In genomic region chr6:135170849-135171248, GRCh38 we compare ENCODE assay signal across 17 cellular contexts. TPM values are rescaled to one million over a fixed set of nuclear protein-coding genes. Genes with fewer than 3 reads are reported as not detected.
DNase-seq lines count a peak whose midpoint lies in the region; ATAC-seq and TF ChIP-seq lines count a peak whose summit lies in the region.
"Had no signal": no experiment of that assay in that cellular context is flagged by ENCODE, and none has a peak within 500 bp of the region (broad histone marks: within the 10 kb centered on the region; RNA-seq: fewer than 3 reads in every experiment).

No MANE protein-coding gene starts in this region.

- H2AFZ ChIP-seq in Karpas-422 (ENCODE audit: low read length): no peak overlapping the region

- H3K4me3 ChIP-seq in GM06990 (replicated peaks; ENCODE audit: low read depth, low read length) (no peak overlapping the region), Karpas-422 (ENCODE audit: low read length) (no peak overlapping the region)
- H3K4me3 ChIP-seq: BLaER1, HAP-1, heart left ventricle, smooth muscle cell had no signal

- ATAC-seq in GM18868 (IDR thresholded peaks at IDR 0.05; ENCODE audit: unreplicated experiment): peak; percentile 62
- ATAC-seq in HG03432 (IDR thresholded peaks at IDR 0.05; ENCODE audit: unreplicated experiment): peak; percentile 70
- ATAC-seq in HG02763 (IDR thresholded peaks at IDR 0.05; ENCODE audit: unreplicated experiment): no peak
- ATAC-seq: heart left ventricle had no signal

- H3K36me3 ChIP-seq in GM06990 (ENCODE audit: control insufficient read depth, insufficient read depth, low read length) (no peaks in the 10 kb centered on the region), Karpas-422 (ENCODE audit: insufficient read depth, low read length) (no peaks in the 10 kb centered on the region)
- H3K36me3 ChIP-seq: BLaER1, HAP-1, heart left ventricle had no signal

- no peaks in the 10 kb centered on the region for H3K9me3 ChIP-seq in Karpas-422 (ENCODE audit: low read length)
- H3K9me3 ChIP-seq: BLaER1, HAP-1, heart left ventricle had no signal

- no peaks in the 10 kb centered on the region for H3K79me2 ChIP-seq in Karpas-422 (ENCODE audit: low read length)

- DNase-seq in GM06990 (ENCODE audit: extremely low read depth, insufficient read length) (peak; percentile 30), amniotic epithelial cell (ENCODE audit: low read depth) (peak; percentile 53), Karpas-422 (no peak), mucosa of gallbladder (ENCODE audit: low spot score) (no peak), NCI-H774 (lab: John Stamatoyannopoulos, UW) (no peak)
- DNase-seq: activated B cell treated with CpG ODN at 0.5 μM for 24 hours; aorta; heart left ventricle; MV-4-11; NCI-H69; stimulated activated CD8-positive, alpha-beta memory T cell treated with anti-CD3 and anti-CD28 coated beads, Interleukin-4, amount 100 ng/mL, for 48 hours had no signal

- no peak overlapping the region for H3K27ac ChIP-seq in Karpas-422 (ENCODE audit: low read length)
- H3K27ac ChIP-seq: BLaER1, heart left ventricle had no signal

- no peak overlapping the region for H3K9ac ChIP-seq in Karpas-422 (ENCODE audit: low read length)
- H3K9ac ChIP-seq: BLaER1 had no signal

- H4K20me1 ChIP-seq in Karpas-422 (ENCODE audit: insufficient read depth, low read depth, low read length): no peaks in the 10 kb centered on the region
- H4K20me1 ChIP-seq: BLaER1 had no signal

- no peaks in the 10 kb centered on the region for H3K4me1 ChIP-seq in Karpas-422 (ENCODE audit: low read length)
- H3K4me1 ChIP-seq: heart left ventricle had no signal

- no peaks in the 10 kb centered on the region for H3K9me2 ChIP-seq in Karpas-422 (replicated peaks; ENCODE audit: insufficient read depth, low read length)

- no peak for TF ChIP-seq CTCF in GM06990 (IDR thresholded peaks at IDR 0.05; ENCODE audit: insufficient read depth, low read length, poor library complexity, severe bottlenecking)

- no peaks in the 10 kb centered on the region for H3K27me3 ChIP-seq in GM06990 (replicated peaks; ENCODE audit: control insufficient read depth, insufficient read depth, low read length)
- H3K27me3 ChIP-seq in Karpas-422 (ENCODE audit: low read length): no peaks in the 10 kb centered on the region; the same call in 1 of the 2 replicates
- H3K27me3 ChIP-seq: BLaER1 had no signal

- H3K4me2 ChIP-seq in Karpas-422 (ENCODE audit: low read depth, low read length, poor library complexity, severe bottlenecking): no peak overlapping the region
- H3K4me2 ChIP-seq: BLaER1, smooth muscle cell had no signal

RNA-seq across cellular contexts. Expression of gene MYB, which starts 10.3 kb away (rescaled TPM):
- total RNA-seq in Karpas-422 (2014; rRNA removed; shearing (Covaris generic); ENCODE audit: low replicate concordance): 5.3 and 11.8 TPM in 2 replicates
- 2.0 TPM for total RNA-seq in mucosa of gallbladder

Comparison
In these comparisons a context has a peak if more than half of its experiments do, and no peak if none do; other contexts are left out.
1. DNase-seq: peak in GM06990 (single experiment) and amniotic epithelial cell (single experiment); none in Karpas-422 (single experiment), mucosa of gallbladder (single experiment) and NCI-H774 (single experiment).